ENCODE assay signal across 8 cellular contexts in the genomic region with DNA sequence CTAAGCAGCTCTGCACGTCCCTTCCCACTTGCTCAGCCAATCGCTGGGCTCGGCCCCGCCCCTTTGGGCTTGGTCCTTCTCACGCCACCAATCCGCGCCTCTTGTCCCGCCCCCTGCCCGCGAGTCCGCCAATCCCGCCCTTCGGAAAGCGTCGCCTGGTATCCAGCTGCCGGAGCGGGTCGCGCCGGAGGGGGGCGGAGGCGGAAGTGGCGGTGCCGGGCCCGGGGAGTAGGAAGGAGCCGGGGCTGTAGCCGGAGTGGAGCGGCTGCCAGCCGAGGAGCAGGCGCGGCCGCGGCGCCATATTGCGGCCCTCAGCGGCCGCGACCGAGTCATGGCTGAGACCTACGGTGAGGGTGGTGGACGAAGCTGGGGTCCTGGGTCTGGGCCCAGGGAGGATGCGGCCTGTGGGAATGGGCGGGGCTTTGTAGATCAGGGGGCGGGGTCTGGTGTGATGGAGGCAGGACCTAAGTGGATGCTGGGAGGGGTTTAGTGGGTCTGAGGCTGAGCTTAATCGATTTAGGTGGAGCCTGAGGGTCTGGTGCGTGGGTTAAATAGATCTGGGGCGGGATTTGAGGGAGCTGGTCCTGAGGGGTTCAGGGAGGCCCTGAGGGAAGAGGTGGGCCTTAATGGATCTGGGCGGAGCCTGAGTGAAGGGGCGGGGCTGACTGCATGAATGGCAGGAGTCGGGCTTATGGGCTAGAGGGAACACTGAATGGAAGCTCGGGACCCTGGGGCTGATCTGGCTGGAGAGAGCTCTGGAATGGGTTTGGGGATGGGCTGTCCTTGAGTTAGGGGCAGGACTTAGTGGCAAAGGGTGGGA. TPM values are rescaled to one million over a fixed set of nuclear protein-coding genes. Genes with fewer than 3 reads are reported as not detected.
DNase-seq lines count a peak whose midpoint lies in the region; ATAC-seq and TF ChIP-seq lines count a peak whose summit lies in the region.

A gene with protein sequence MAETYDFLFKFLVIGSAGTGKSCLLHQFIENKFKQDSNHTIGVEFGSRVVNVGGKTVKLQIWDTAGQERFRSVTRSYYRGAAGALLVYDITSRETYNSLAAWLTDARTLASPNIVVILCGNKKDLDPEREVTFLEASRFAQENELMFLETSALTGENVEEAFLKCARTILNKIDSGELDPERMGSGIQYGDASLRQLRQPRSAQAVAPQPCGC (plus strand): TSS at position 203 of the 820 bp plus-strand sequence. CDS start 129 bp downstream, at position 332.

- no peaks in the 10 kb centered on the region for H3K27me3 Mint-ChIP-seq in chondrocyte (ENCODE audit: low read depth)

- no peak for TF ChIP-seq CTCF in chondrocyte (IDR thresholded peaks at IDR 0.05)
- TF ChIP-seq CTCF in kidney epithelial cell (IDR thresholded peaks at IDR 0.05; ENCODE audit: insufficient read depth, low read length, poor library complexity, severe bottlenecking), result no peak

- peak within 1 kb of the TSS; percentile 98 for H3K4me3 Mint-ChIP-seq in chondrocyte (ENCODE audit: unreplicated experiment)

- no peaks in the 10 kb centered on the region for H3K36me3 ChIP-seq in kidney epithelial cell (ENCODE audit: control insufficient read depth, insufficient read depth, low read length)

- H3K4me1 Mint-ChIP-seq in chondrocyte (ENCODE audit: low read depth), result peaks cover 35% of the 10 kb centered on the region

- peak within 1 kb of the TSS; percentile 99 for H3K27ac Mint-ChIP-seq in chondrocyte (ENCODE audit: unreplicated experiment)

- DNase-seq in AML-193 (lab: John Stamatoyannopoulos, UW) (peak; percentile 94 to 95), NCI-H510A treated with DMSO at 0.1 percent for 48 hours (lab: John Stamatoyannopoulos, UW) (peak; percentile 98), chondrocyte (ENCODE audit: low spot score) (peak; percentile 100), kidney epithelial cell (ENCODE audit: low read depth) (peak; percentile 99)
- DNase-seq in activated CD4-positive, alpha-beta T cell treated with anti-CD3 and anti-CD28 coated beads for 24 hours (ENCODE audit: low read depth in 2 of 2), result peak; percentile 99 to 100
- peak; percentile 100 for DNase-seq in stimulated activated CD4-positive, alpha-beta T cell treated with anti-CD3 and anti-CD28 coated beads, Interleukin-15, amount 100 ng/mL, for 48 hours (ENCODE audit: low read depth in 2 of 2)

- H3K4me3 ChIP-seq in kidney epithelial cell (ENCODE audit: low read depth, low read length), result peak within 1 kb of the TSS; percentile 61

- no peaks in the 10 kb centered on the region for H3K27me3 ChIP-seq in kidney epithelial cell (ENCODE audit: control insufficient read depth, insufficient read depth, low read length)

- peak; percentile 68 for TF ChIP-seq POLR2A in GM19193 (IDR thresholded peaks at IDR 0.05; ENCODE audit: extremely low read depth, insufficient read depth, insufficient read length)

- peak; percentile 60 for ATAC-seq in HG03439 (IDR thresholded peaks at IDR 0.05; ENCODE audit: unreplicated experiment)

- H3K9me3 Mint-ChIP-seq in chondrocyte (ENCODE audit: low read depth), result no peaks in the 10 kb centered on the region

- H3K36me3 Mint-ChIP-seq in chondrocyte (ENCODE audit: low read depth), result peaks cover 2% of the 10 kb centered on the region

RNA-seq across cellular contexts. Expression of the gene that starts here (rescaled TPM):
- total RNA-seq in chondrocyte (19.2 to 23.4 TPM (median 23.2 TPM) in 3 replicates), kidney epithelial cell (23.0 and 35.3 TPM in 2 replicates)

Comparison
In these comparisons a context has a peak if more than half of its experiments do, and no peak if none do; other contexts are left out.
1. Peak in every context shown above with its lines: DNase-seq, ATAC-seq and H3K4me3 ChIP-seq.